In genomic region chr4:88280228-88280795, GRCh38 we compare ENCODE assay signal across 15 cellular contexts. TPM values are rescaled to one million over a fixed set of nuclear protein-coding genes. Genes with fewer than 3 reads are reported as not detected.
DNase-seq lines count a peak whose midpoint lies in the region; ATAC-seq and TF ChIP-seq lines count a peak whose summit lies in the region.
"Had no signal": no experiment of that assay in that cellular context is flagged by ENCODE, and none has a peak within 500 bp of the region (broad histone marks: within the 10 kb centered on the region; RNA-seq: fewer than 3 reads in every experiment).

No MANE protein-coding gene starts in this region.

- intact Hi-C loops in vagina (cut with DNase I), result no loop called here

- H3K9me3 Mint-ChIP-seq in stimulated activated naive CD8-positive, alpha-beta T cell treated with anti-CD3 and anti-CD28 coated beads, Interleukin-15, Interleukin-2, amounts not matched to agents 100 ng/mL and 50 ng/mL, for 24 hours, result no peaks in the 10 kb centered on the region
- H3K9me3 Mint-ChIP-seq in central memory CD8-positive, alpha-beta T cell, result no peaks in the 10 kb centered on the region

- no peak overlapping the region for H3K4me3 ChIP-seq in vagina

- peak overlapping the region; percentile 18 for H3K27ac Mint-ChIP-seq in stimulated activated naive CD8-positive, alpha-beta T cell treated with anti-CD3 and anti-CD28 coated beads, Interleukin-15, Interleukin-2, amounts not matched to agents 100 ng/mL and 50 ng/mL, for 24 hours
- peak overlapping the region; percentile 78 for H3K27ac Mint-ChIP-seq in central memory CD8-positive, alpha-beta T cell (ENCODE audit: low read depth)
- H3K27ac Mint-ChIP-seq: nephron progenitor cell had no signal

- H3K36me3 ChIP-seq in vagina, result no peaks in the 10 kb centered on the region

- TF ChIP-seq POLR2A in vagina (IDR thresholded peaks at IDR 0.05), result no peak

- TF ChIP-seq CTCF in vagina (IDR thresholded peaks at IDR 0.05), result no peak

- no peaks in the 10 kb centered on the region for H3K27me3 ChIP-seq in vagina

- peaks cover 55% of the 10 kb centered on the region for H3K4me1 ChIP-seq in vagina

- peaks cover 56% of the 10 kb centered on the region for H3K36me3 Mint-ChIP-seq in stimulated activated naive CD8-positive, alpha-beta T cell treated with anti-CD3 and anti-CD28 coated beads, Interleukin-15, Interleukin-2, amounts not matched to agents 100 ng/mL and 50 ng/mL, for 24 hours (ENCODE audit: low read depth)
- peaks cover 41% of the 10 kb centered on the region for H3K36me3 Mint-ChIP-seq in central memory CD8-positive, alpha-beta T cell (ENCODE audit: insufficient read depth)

- H3K9me3 ChIP-seq in vagina, result no peaks in the 10 kb centered on the region
- H3K9me3 ChIP-seq: SK-N-SH had no signal

- H3K27ac ChIP-seq in vagina, result peak overlapping the region; percentile 100

- no peak for ATAC-seq in stimulated activated naive CD8-positive, alpha-beta T cell treated with anti-CD3 and anti-CD28 coated beads, Interleukin-15, Interleukin-2, amounts not matched to agents 100 U/mL and 50 U/mL, for 24 hours
- no peak for ATAC-seq in central memory CD8-positive, alpha-beta T cell (replicated peaks; ENCODE audit: extremely low read depth, poor library complexity, severe bottlenecking)
- ATAC-seq in HG03095 (IDR thresholded peaks at IDR 0.05; ENCODE audit: unreplicated experiment), result no peak
- ATAC-seq: PC-3 had no signal

- DNase-seq in stimulated activated naive CD8-positive, alpha-beta T cell treated with anti-CD3 and anti-CD28 coated beads, Interleukin-15, Interleukin-2, amounts not matched to agents 100 U/mL and 50 U/mL, for 24 hours, result no peak
- peak; percentile 65 for DNase-seq in NAMALWA (ENCODE audit: low spot score)
- no peak for DNase-seq in central memory CD8-positive, alpha-beta T cell (ENCODE audit: low spot score in 2 of 2)
- DNase-seq in vagina (ENCODE audit: extremely low spot score in 2 of 2), result no peak
- no peak for DNase-seq in NCI-H2227 treated with DMSO at 0.1 percent for 48 hours (lab: John Stamatoyannopoulos, UW)
- no peak for DNase-seq in cortex of kidney (lab: John Stamatoyannopoulos, UW)
- DNase-seq: AML-193, H7, NCI-H1694, NCI-H510A, nephron progenitor cell, PC-3, SK-N-SH had no signal

- H3K4me3 Mint-ChIP-seq in stimulated activated naive CD8-positive, alpha-beta T cell treated with anti-CD3 and anti-CD28 coated beads, Interleukin-15, Interleukin-2, amounts not matched to agents 100 ng/mL and 50 ng/mL, for 24 hours, result peak overlapping the region; percentile 36
- peak overlapping the region; percentile 50 for H3K4me3 Mint-ChIP-seq in central memory CD8-positive, alpha-beta T cell
- H3K4me3 Mint-ChIP-seq: nephron progenitor cell had no signal

- peaks cover 83% of the 10 kb centered on the region for H3K4me1 Mint-ChIP-seq in stimulated activated naive CD8-positive, alpha-beta T cell treated with anti-CD3 and anti-CD28 coated beads, Interleukin-15, Interleukin-2, amounts not matched to agents 100 ng/mL and 50 ng/mL, for 24 hours (ENCODE audit: low read depth)
- peaks cover 72% of the 10 kb centered on the region for H3K4me1 Mint-ChIP-seq in central memory CD8-positive, alpha-beta T cell

- H3K27me3 Mint-ChIP-seq in stimulated activated naive CD8-positive, alpha-beta T cell treated with anti-CD3 and anti-CD28 coated beads, Interleukin-15, Interleukin-2, amounts not matched to agents 100 ng/mL and 50 ng/mL, for 24 hours, result no peaks in the 10 kb centered on the region
- no peaks in the 10 kb centered on the region for H3K27me3 Mint-ChIP-seq in central memory CD8-positive, alpha-beta T cell

RNA-seq across cellular contexts. Expression of gene PPM1K, which starts 4.0 kb away (rescaled TPM):
- 22.8 TPM for total RNA-seq in vagina
